Comparison of ENCODE assay signal across 7 cellular contexts in genomic region chr1:52726265-52727113, GRCh38. TPM values are rescaled to one million over a fixed set of nuclear protein-coding genes. Genes with fewer than 3 reads are reported as not detected.
DNase-seq lines count a peak whose midpoint lies in the region; ATAC-seq and TF ChIP-seq lines count a peak whose summit lies in the region.

Gene ZYG11B, plus strand, starts transcription at chr1:52726453. Its CDS starts 201 bp downstream, at chr1:52726654.

- peak within 1 kb of the TSS; percentile 86 for H3K4me2 ChIP-seq in hepatocyte

- DNase-seq in NCI-H2081 (lab: John Stamatoyannopoulos, UW), result peak; percentile 90 to 92
- DNase-seq in T-helper 9 cell, result peak; percentile 92
- peak; percentile 96 for DNase-seq in astrocyte of the hippocampus (ENCODE audit: low read depth, low spot score)
- DNase-seq in hepatocyte (ENCODE audit: low spot score), result peak; percentile 96
- DNase-seq in retinal pigment epithelial cell (ENCODE audit: low read depth), result peak; percentile 37

- peaks cover 7% of the 10 kb centered on the region for H3K4me1 ChIP-seq in hepatocyte (ENCODE audit: insufficient read depth)

- TF ChIP-seq CTCF in hepatocyte (IDR thresholded peaks at IDR 0.05; ENCODE audit: poor library complexity) (no peak), retinal pigment epithelial cell (conservative IDR thresholded peaks at IDR 0.05; ENCODE audit: low read depth, low read length) (no peak)

- peak within 1 kb of the TSS; percentile 98 for H2AFZ ChIP-seq in hepatocyte

- no peaks in the 10 kb centered on the region for H3K9me3 ChIP-seq in hepatocyte (ENCODE audit: low read depth)

- peak; percentile 96 for ATAC-seq in GM18511 (IDR thresholded peaks at IDR 0.05; ENCODE audit: unreplicated experiment)
- ATAC-seq in HG03025 (IDR thresholded peaks at IDR 0.05; ENCODE audit: low FRiP score, unreplicated experiment), result peak; percentile 87

- H4K20me1 ChIP-seq in hepatocyte (ENCODE audit: insufficient read depth, poor library complexity, severe bottlenecking), result peaks cover 19% of the 10 kb centered on the region

- peak within 1 kb of the TSS; percentile 87 for H3K27ac ChIP-seq in hepatocyte

- H3K9me2 ChIP-seq in hepatocyte (replicated peaks; ENCODE audit: insufficient read depth), result no peaks in the 10 kb centered on the region

- no peaks in the 10 kb centered on the region for H3K36me3 ChIP-seq in hepatocyte (replicated peaks; ENCODE audit: insufficient read depth, low read depth)

- no peaks in the 10 kb centered on the region for H3K27me3 ChIP-seq in hepatocyte

- H3K4me3 ChIP-seq in hepatocyte (peak within 1 kb of the TSS; percentile 95), retinal pigment epithelial cell (ENCODE audit: low read length) (peak within 1 kb of the TSS; percentile 87)

- H3K79me2 ChIP-seq in hepatocyte, result peaks cover 51% of the 10 kb centered on the region

- 2% methylated on average over 16 of the region's 59 CpGs for WGBS in hepatocyte (ENCODE audit: low lambda C conversion rate, missing lambda C conversion rate)

RNA-seq across cellular contexts. Expression of gene ZYG11B, which starts in this region (rescaled TPM):
- 34.4 and 36.2 TPM in 2 replicates for total RNA-seq in hepatocyte
- polyA plus RNA-seq in hepatocyte, result 5.4 and 8.0 TPM in 2 replicates

Comparison
In these comparisons a context has a peak if more than half of its experiments do, and no peak if none do; other contexts are left out.
1. Peak in every context shown above with its lines: DNase-seq, ATAC-seq, H3K4me3 ChIP-seq and H3K27ac ChIP-seq.
2. DNase-seq: peak in every context shown above with its lines; median percentile 96 in astrocyte of the hippocampus; 96 in hepatocyte; 92 in T-helper 9 cell; 91 in NCI-H2081; 37 in retinal pigment epithelial cell.